ENCODE assay signal across 20 cellular contexts in the genomic region with DNA sequence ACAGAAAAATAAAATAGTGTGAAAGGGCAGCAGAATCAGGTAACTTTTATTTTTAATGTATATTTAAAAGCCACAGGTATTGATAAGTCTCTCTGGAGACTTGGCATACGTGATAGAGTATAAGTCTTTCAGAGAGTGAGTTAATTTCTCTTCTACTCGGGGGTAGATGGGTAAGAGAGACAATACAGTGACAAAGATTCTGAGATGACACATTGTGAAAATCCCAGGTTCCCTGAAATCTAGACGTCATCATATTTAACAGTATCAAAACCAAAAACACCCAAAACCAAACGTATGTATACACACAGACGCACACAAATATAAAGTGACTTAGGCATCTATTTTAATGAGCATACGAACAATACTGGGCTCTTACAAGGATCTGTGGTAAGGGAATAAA. TPM values are rescaled to one million over a fixed set of nuclear protein-coding genes. Genes with fewer than 3 reads are reported as not detected.
A peak's percentile ranks its signal among the peaks of the same experiment; 100 is the strongest.
DNase-seq lines count a peak whose midpoint lies in the region; ATAC-seq and TF ChIP-seq lines count a peak whose summit lies in the region.
"Had no signal": no experiment of that assay in that cellular context is flagged by ENCODE, and none has a peak within 500 bp of the region (broad histone marks: within the 10 kb centered on the region; RNA-seq: fewer than 3 reads in every experiment).

No MANE protein-coding gene starts in this region.

- H3K36me3 ChIP-seq in CD8-positive, alpha-beta T cell (ENCODE audit: insufficient read depth, low read length), result peaks cover 10% of the 10 kb centered on the region
- H3K36me3 ChIP-seq in HAP-1 (replicated peaks), result peaks cover 76% of the 10 kb centered on the region

- ATAC-seq in activated T-cell treated with anti-CD3 and anti-CD28 coated beads, Interleukin-2, amount 50 U/mL, for 4 hours, result peak; percentile 72 to 83
- no peak for ATAC-seq in CD8-positive, alpha-beta T cell
- ATAC-seq in memory B cell (ENCODE audit: low read depth) (no peak), HG03565 (IDR thresholded peaks at IDR 0.05; ENCODE audit: unreplicated experiment) (no peak)
- ATAC-seq: GM12878, HCT116, PC-3 had no signal

- DNase-seq in activated T-cell treated with anti-CD3 and anti-CD28 coated beads, Interleukin-2, amount 50 U/mL, for 4 hours, result no peak
- no peak for DNase-seq in activated T-cell treated with anti-CD3 and anti-CD28 coated beads, Interleukin-2, amount 50 U/mL, for 48 hours
- DNase-seq in CD8-positive, alpha-beta T cell, result no peak
- DNase-seq in memory B cell (ENCODE audit: low spot score in 2 of 2) (no peak), osteocyte (ENCODE audit: extremely low spot score, unreplicated experiment) (no peak), HAP-1 (ENCODE audit: low spot score in 2 of 2) (no peak)
- DNase-seq: AML-193, DND-41, GM23248, NCI-H187 treated with DMSO at 0.1 percent for 48 hours, NCI-H446 treated with DMSO at 0.1 percent for 48 hours, NCI-H774, PC-3, SJCRH30 had no signal

- in situ Hi-C loops in HAP-1 (cut with MboI; ENCODE audit: low sequenced_read_pairs), result no loop called here

- H3K4me3 Mint-ChIP-seq in activated T-cell treated with anti-CD3 and anti-CD28 coated beads, Interleukin-2, amount 50 U/mL, for 4 hours, result no peak overlapping the region
- H3K4me3 Mint-ChIP-seq in CD8-positive, alpha-beta T cell, result no peak overlapping the region
- no peak overlapping the region for H3K4me3 Mint-ChIP-seq in T-helper 1 cell treated with Interleukin-12 subunit alpha and Interleukin-12 subunit beta and Interleukin-4 antibody, amounts not matched to agents 30 μg/mL and 1 μg/mL, for 36 hours
- no peak overlapping the region for H3K4me3 Mint-ChIP-seq in memory B cell
- no peak overlapping the region for H3K4me3 Mint-ChIP-seq in osteocyte (ENCODE audit: unreplicated experiment)
- H3K4me3 Mint-ChIP-seq: CD14-positive monocyte had no signal

- H3K27me3 ChIP-seq in CD8-positive, alpha-beta T cell (ENCODE audit: insufficient read depth, low read length), result no peaks in the 10 kb centered on the region
- H3K27me3 ChIP-seq in HAP-1 (ENCODE audit: low read depth), result no peaks in the 10 kb centered on the region
- H3K27me3 ChIP-seq: SJCRH30 had no signal

- H3K9me3 ChIP-seq in CD8-positive, alpha-beta T cell (ENCODE audit: low read length), result no peaks in the 10 kb centered on the region
- no peaks in the 10 kb centered on the region for H3K9me3 ChIP-seq in HAP-1
- H3K9me3 ChIP-seq: SJCRH30 had no signal

- H3K4me3 ChIP-seq in CD8-positive, alpha-beta T cell (ENCODE audit: low read depth, low read length), result no peak overlapping the region
- H3K4me3 ChIP-seq in HAP-1, result no peak overlapping the region
- H3K4me3 ChIP-seq: GM12878, GM23248, SJCRH30 had no signal

- peak overlapping the region; percentile 27 for H3K27ac Mint-ChIP-seq in CD8-positive, alpha-beta T cell
- peak overlapping the region; percentile 22 for H3K27ac Mint-ChIP-seq in T-helper 1 cell treated with Interleukin-12 subunit alpha and Interleukin-12 subunit beta and Interleukin-4 antibody, amounts not matched to agents 30 μg/mL and 1 μg/mL, for 36 hours
- H3K27ac Mint-ChIP-seq in memory B cell (peak overlapping the region; percentile 32), osteocyte (ENCODE audit: unreplicated experiment) (no peak overlapping the region)

- CTCF ChIA-PET in CD8-positive, alpha-beta T cell (lab: Charles Lee), result no interaction called here

- intact Hi-C loops in CD8-positive, alpha-beta T cell (cut with DNase I, micrococcal nuclease), result loop anchor here in 1 of 2 experiments (10.0 kb wide), 1 partner anchor 452 kb away; no protein-coding TSS in a partner anchor

- H3K27ac ChIP-seq in CD8-positive, alpha-beta T cell (ENCODE audit: low read depth, low read length), result no peak overlapping the region
- H3K27ac ChIP-seq: GM23248, HL-60, SJCRH30 had no signal

- peaks cover 7% of the 10 kb centered on the region for H3K4me1 Mint-ChIP-seq in activated T-cell treated with anti-CD3 and anti-CD28 coated beads, Interleukin-2, amount 50 U/mL, for 4 hours (ENCODE audit: low read depth)
- H3K4me1 Mint-ChIP-seq in CD8-positive, alpha-beta T cell (ENCODE audit: low read depth), result no peaks in the 10 kb centered on the region
- H3K4me1 Mint-ChIP-seq in T-helper 1 cell treated with Interleukin-12 subunit alpha and Interleukin-12 subunit beta and Interleukin-4 antibody, amounts not matched to agents 30 μg/mL and 1 μg/mL, for 36 hours (ENCODE audit: low read depth), result peaks cover 6% of the 10 kb centered on the region
- H3K4me1 Mint-ChIP-seq in memory B cell, result no peaks in the 10 kb centered on the region
- no peaks in the 10 kb centered on the region for H3K4me1 Mint-ChIP-seq in osteocyte (ENCODE audit: unreplicated experiment)
- H3K4me1 Mint-ChIP-seq: CD14-positive monocyte had no signal

- POLR2A ChIA-PET in CD8-positive, alpha-beta T cell (lab: Charles Lee), result no interaction called here

- H3K36me3 Mint-ChIP-seq in activated T-cell treated with anti-CD3 and anti-CD28 coated beads, Interleukin-2, amount 50 U/mL, for 4 hours (ENCODE audit: insufficient read depth), result peaks cover 15% of the 10 kb centered on the region
- peaks cover 68% of the 10 kb centered on the region for H3K36me3 Mint-ChIP-seq in CD8-positive, alpha-beta T cell
- H3K36me3 Mint-ChIP-seq in T-helper 1 cell treated with Interleukin-12 subunit alpha and Interleukin-12 subunit beta and Interleukin-4 antibody, amounts not matched to agents 30 μg/mL and 1 μg/mL, for 36 hours (ENCODE audit: low read depth), result peaks cover 24% of the 10 kb centered on the region
- H3K36me3 Mint-ChIP-seq in memory B cell (peaks cover 15% of the 10 kb centered on the region), osteocyte (ENCODE audit: unreplicated experiment) (peaks cover 32% of the 10 kb centered on the region)

- H3K27me3 Mint-ChIP-seq in activated T-cell treated with anti-CD3 and anti-CD28 coated beads, Interleukin-2, amount 50 U/mL, for 4 hours (ENCODE audit: low read depth), result no peaks in the 10 kb centered on the region
- H3K27me3 Mint-ChIP-seq in CD8-positive, alpha-beta T cell (ENCODE audit: low read depth), result no peaks in the 10 kb centered on the region
- no peaks in the 10 kb centered on the region for H3K27me3 Mint-ChIP-seq in T-helper 1 cell treated with Interleukin-12 subunit alpha and Interleukin-12 subunit beta and Interleukin-4 antibody, amounts not matched to agents 30 μg/mL and 1 μg/mL, for 36 hours (ENCODE audit: low read depth)
- H3K27me3 Mint-ChIP-seq in memory B cell (no peaks in the 10 kb centered on the region), osteocyte (ENCODE audit: unreplicated experiment) (no peaks in the 10 kb centered on the region)

- TF ChIP-seq CTCF in CD8-positive, alpha-beta T cell (IDR thresholded peaks at IDR 0.05), result no peak
- no peak for TF ChIP-seq CTCF in osteocyte (IDR thresholded peaks at IDR 0.05)

- H3K9me3 Mint-ChIP-seq in activated T-cell treated with anti-CD3 and anti-CD28 coated beads, Interleukin-2, amount 50 U/mL, for 4 hours, result no peaks in the 10 kb centered on the region
- no peaks in the 10 kb centered on the region for H3K9me3 Mint-ChIP-seq in CD8-positive, alpha-beta T cell
- H3K9me3 Mint-ChIP-seq in T-helper 1 cell treated with Interleukin-12 subunit alpha and Interleukin-12 subunit beta and Interleukin-4 antibody, amounts not matched to agents 30 μg/mL and 1 μg/mL, for 36 hours, result no peaks in the 10 kb centered on the region
- H3K9me3 Mint-ChIP-seq in memory B cell, result no peaks in the 10 kb centered on the region
- H3K9me3 Mint-ChIP-seq in osteocyte (ENCODE audit: unreplicated experiment), result no peaks in the 10 kb centered on the region

- H3K4me1 ChIP-seq in CD8-positive, alpha-beta T cell (ENCODE audit: insufficient read depth, low read length), result no peaks in the 10 kb centered on the region
- 0 out of 2 replicates have a peak, but pooled peaks cover 2% of the 10 kb centered on the region for H3K4me1 ChIP-seq in HAP-1
- H3K4me1 ChIP-seq: SJCRH30 had no signal

RNA-seq across cellular contexts. Expression of a gene that starts 33.3 kb away (rescaled TPM):
- total RNA-seq in activated T-cell treated with anti-CD3 and anti-CD28 coated beads, Interleukin-2, amount 50 U/mL, for 4 hours, result 10 to 100 TPM; 18.1 to 25.2 (median 23.6) TPM
- 1 to 10 TPM; 3.8 to 4.9 TPM for total RNA-seq in CD8-positive, alpha-beta T cell
- total RNA-seq in osteocyte, result 22.6 and 23.1 TPM in 2 replicates

RNA-seq across cellular contexts. Expression of a gene that starts 33.6 kb away (rescaled TPM):
- total RNA-seq in activated T-cell treated with anti-CD3 and anti-CD28 coated beads, Interleukin-2, amount 50 U/mL, for 4 hours, result 10 to 100 TPM; 24.1 to 49.3 (median 30.2) TPM
- 10 to 100 TPM; 48.6 to 51.0 TPM for total RNA-seq in CD8-positive, alpha-beta T cell
- 49.7 and 50.8 TPM in 2 replicates for total RNA-seq in osteocyte

RNA-seq across cellular contexts. Expression of a gene that starts 41.0 kb away (rescaled TPM):
- 10 to 100 TPM; 42.7 to 52.4 (median 45.9) TPM for total RNA-seq in activated T-cell treated with anti-CD3 and anti-CD28 coated beads, Interleukin-2, amount 50 U/mL, for 4 hours
- total RNA-seq in CD8-positive, alpha-beta T cell, result 10 to 100 TPM; 17.7 to 21.3 TPM
- total RNA-seq in osteocyte, result 24.0 and 25.5 TPM in 2 replicates

RNA-seq across cellular contexts. Expression of a gene that starts 58.0 kb away (rescaled TPM):
- 100 to 1,000 TPM in 2 of 3 donors, 10 to 100 TPM in 1; 90.1 to 113 (median 108) TPM for total RNA-seq in activated T-cell treated with anti-CD3 and anti-CD28 coated beads, Interleukin-2, amount 50 U/mL, for 4 hours
- 1,000 to 10,000 TPM; 1,353 to 1,404 TPM for total RNA-seq in CD8-positive, alpha-beta T cell
- total RNA-seq in osteocyte, result 92.0 and 96.8 TPM in 2 replicates

Comparison
In these comparisons a context has a peak if more than half of its experiments do, and no peak if none do; other contexts are left out.
1. ATAC-seq: peak in activated T-cell treated with anti-CD3 and anti-CD28 coated beads, Interleukin-2, amount 50 U/mL, for 4 hours (2 of 2); none in CD8-positive, alpha-beta T cell (single experiment), memory B cell (single experiment) and HG03565 (single experiment).